Comparison of ENCODE assay signal across 8 cellular contexts in genomic region chr15:68930268-68931022, GRCh38. TPM values are rescaled to one million over a fixed set of nuclear protein-coding genes. Genes with fewer than 3 reads are reported as not detected.
A peak's percentile ranks its signal among the peaks of the same experiment; 100 is the strongest.
DNase-seq lines count a peak whose midpoint lies in the region; TF ChIP-seq lines count a peak whose summit lies in the region.

TSS of gene SPESP1 (plus strand) at chr15:68930525. CDS start at chr15:68930654, 129 bp downstream.

- peaks cover 10% of the 10 kb centered on the region for H3K4me1 ChIP-seq in adipocyte (ENCODE audit: control insufficient read depth, insufficient read depth, low read length)

- H3K9me3 Mint-ChIP-seq in glutamatergic neuron (ENCODE audit: unreplicated experiment): no peaks in the 10 kb centered on the region

- H3K4me3 ChIP-seq in adipocyte (ENCODE audit: low read length): peak within 1 kb of the TSS; percentile 77

- H3K27me3 ChIP-seq in adipocyte (replicated peaks; ENCODE audit: control insufficient read depth, insufficient read depth, low read length): no peaks in the 10 kb centered on the region

- no peaks in the 10 kb centered on the region for H3K36me3 Mint-ChIP-seq in glutamatergic neuron (ENCODE audit: unreplicated experiment)

- no peak within 1 kb of the TSS for H3K27ac Mint-ChIP-seq in glutamatergic neuron (ENCODE audit: unreplicated experiment)

- peak within 1 kb of the TSS; percentile 78 for H3K9ac ChIP-seq in adipocyte (ENCODE audit: low read length)

- H3K36me3 ChIP-seq in adipocyte (ENCODE audit: control insufficient read depth, insufficient read depth, low read length, severe bottlenecking): no peaks in the 10 kb centered on the region

- no peaks in the 10 kb centered on the region for H3K4me1 Mint-ChIP-seq in glutamatergic neuron (ENCODE audit: low read depth, unreplicated experiment)

- TF ChIP-seq CTCF in glutamatergic neuron (IDR thresholded peaks at IDR 0.05; ENCODE audit: partially characterized antibody, unreplicated experiment): no peak

- H3K4me3 Mint-ChIP-seq in glutamatergic neuron (ENCODE audit: unreplicated experiment): no peak within 1 kb of the TSS

- H3K27me3 Mint-ChIP-seq in glutamatergic neuron (ENCODE audit: unreplicated experiment): peaks cover 4% of the 10 kb centered on the region

- H3K9me3 ChIP-seq in adipocyte (ENCODE audit: control insufficient read depth, low read length): no peaks in the 10 kb centered on the region

- DNase-seq in adipocyte (ENCODE audit: low read depth) (no peak), hypothalamus (lab: John Stamatoyannopoulos, UW) (peak in 26 of 51 donors; percentile 0 to 63 (median 16)), NAMALWA (ENCODE audit: low spot score) (no peak), HK-2 (ENCODE audit: unreplicated experiment) (no peak), glutamatergic neuron (no peak), SK-N-DZ (ENCODE audit: low spot score) (no peak)
- peak; percentile 21 for DNase-seq in stimulated activated CD4-positive, alpha-beta T cell treated with anti-CD3 and anti-CD28 coated beads, Interleukin-2, amount 100 ng/mL, for 4 hours (ENCODE audit: low read depth)

TF ChIP-seq in PFSK-1, 5 proteins besides CTCF, POLR2A, EP300 and RAD21:
- peak; percentile 80 for TF ChIP-seq POLR2AphosphoS5 (IDR thresholded peaks at IDR 0.05; ENCODE audit: low read depth, low read length)
- no peak for TF ChIP-seq SIN3A (IDR thresholded peaks at IDR 0.05; ENCODE audit: borderline replicate concordance, insufficient read depth, low read length)
- TF ChIP-seq FOXP2 (optimal IDR thresholded peaks at IDR 0.05; ENCODE audit: borderline replicate concordance, extremely low read depth, extremely low read length, insufficient read depth): peak; percentile 78
- TF ChIP-seq TAF1 (IDR thresholded peaks at IDR 0.05; ENCODE audit: borderline replicate concordance, insufficient read depth, low read length): 0 out of 2 replicates have a peak, but pooled peaks have one; percentile 53
- TF ChIP-seq REST (IDR thresholded peaks at IDR 0.05; ENCODE audit: insufficient read depth in 1 of 2, low read depth in 2 of 2, low read length in 2 of 2): no peak
TF ChIP-seq in PFSK-1: peak in this region for 3.

RNA-seq across cellular contexts. Expression of gene SPESP1, which starts in this region (rescaled TPM):
- polyA plus RNA-seq in PFSK-1 (2012; ENCODE audit: insufficient read length, low read depth): 14.9 TPM
- not detected for total RNA-seq in glutamatergic neuron (ENCODE audit: unreplicated experiment)
- polyA plus RNA-seq in SK-N-DZ (2014; cell fraction: cytosol; rRNA removed): not detected in 2 replicates
- not detected in 2 replicates for polyA plus RNA-seq in SK-N-DZ (2014; cell fraction: nucleus; rRNA removed)

Comparison
In these comparisons a context has a peak if more than half of its experiments do, and no peak if none do; other contexts are left out.
1. DNase-seq: peak in hypothalamus (26 of 51) and stimulated activated CD4-positive, alpha-beta T cell treated with anti-CD3 and anti-CD28 coated beads, Interleukin-2, amount 100 ng/mL, for 4 hours (single experiment); none in adipocyte (single experiment), NAMALWA (single experiment), HK-2 (single experiment), glutamatergic neuron (single experiment) and SK-N-DZ (single experiment).